16 cellular contexts compared by ENCODE assay signal in the genomic region with DNA sequence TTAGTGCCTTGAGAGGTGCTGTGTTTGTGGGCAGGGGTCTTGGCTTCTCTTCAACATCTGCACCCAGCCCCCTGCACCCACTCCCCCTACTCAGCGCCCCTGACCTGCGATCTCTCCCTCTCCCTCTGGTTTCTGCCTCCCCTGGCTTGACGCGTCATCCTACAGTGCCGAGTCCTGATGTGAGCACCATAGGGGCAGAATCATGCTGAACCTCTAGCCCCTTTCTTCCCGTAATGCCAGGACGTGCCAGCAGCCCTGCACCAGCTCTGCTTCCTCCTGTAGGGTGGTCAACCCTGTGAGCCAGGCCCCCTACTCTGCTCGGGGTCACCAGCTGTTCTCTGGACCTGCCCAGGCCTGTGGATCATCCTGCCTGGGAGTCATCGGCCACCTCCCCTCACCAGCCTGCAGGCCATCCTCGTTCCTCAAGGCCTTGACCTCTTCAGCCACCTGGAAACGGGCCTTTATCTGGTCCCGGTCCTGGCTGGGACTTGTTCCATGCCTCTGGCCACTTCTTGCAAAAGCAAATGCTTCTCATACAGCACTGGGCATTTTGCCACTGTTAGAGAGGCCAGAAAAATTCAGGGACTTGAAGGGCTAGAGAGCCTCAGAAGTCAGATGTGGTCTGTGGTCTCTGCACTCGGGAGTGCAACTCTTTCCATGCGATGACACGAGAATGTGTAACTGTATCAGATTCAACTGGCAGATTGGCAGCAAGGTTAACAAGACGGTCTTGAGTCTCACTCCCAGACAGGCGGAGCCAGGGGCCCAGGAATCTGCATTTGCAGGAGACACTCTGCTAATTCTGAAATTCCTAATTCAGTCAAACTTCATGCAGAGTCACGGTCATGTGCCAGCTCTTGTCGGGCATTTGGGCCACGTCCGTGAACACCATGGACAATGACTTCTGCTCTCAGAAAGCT. TPM values are rescaled to one million over a fixed set of nuclear protein-coding genes. Genes with fewer than 3 reads are reported as not detected.
DNase-seq lines count a peak whose midpoint lies in the region; ATAC-seq and TF ChIP-seq lines count a peak whose summit lies in the region.
"Had no signal": no experiment of that assay in that cellular context is flagged by ENCODE, and none has a peak within 500 bp of the region (broad histone marks: within the 10 kb centered on the region; RNA-seq: fewer than 3 reads in every experiment).

No MANE protein-coding gene starts in this region.

- TF ChIP-seq CTCF in fibroblast of villous mesenchyme (IDR thresholded peaks at IDR 0.05; ENCODE audit: insufficient read depth, low read depth, low read length) (no peak), nephron (IDR thresholded peaks at IDR 0.05; ENCODE audit: unreplicated experiment in 3 of 3) (no peak)

- H3K27ac Mint-ChIP-seq in stimulated activated naive CD8-positive, alpha-beta T cell treated with anti-CD3 and anti-CD28 coated beads, Interleukin-15, amount 100 ng/mL, for 72 hours: peak overlapping the region; percentile 1 to 34
- H3K27ac Mint-ChIP-seq in nephron: peak overlapping the region in 2 of 3 experiments; percentile 12 to 36
- H3K27ac Mint-ChIP-seq: endodermal cell had no signal

- H3K4me1 Mint-ChIP-seq in stimulated activated naive CD8-positive, alpha-beta T cell treated with anti-CD3 and anti-CD28 coated beads, Interleukin-15, amount 100 ng/mL, for 72 hours: no peaks in the 10 kb centered on the region
- H3K4me1 Mint-ChIP-seq in nephron: peaks cover 24% of the 10 kb centered on the region

- DNase-seq in stimulated activated naive CD8-positive, alpha-beta T cell treated with anti-CD3 and anti-CD28 coated beads, Interleukin-15, amount 100 ng/mL, for 72 hours: no peak
- DNase-seq in stimulated activated naive CD8-positive, alpha-beta T cell treated with anti-CD3 and anti-CD28 coated beads, Interleukin-15, Interleukin-2, amounts not matched to agents 100 U/mL and 50 U/mL, for 24 hours: no peak
- DNase-seq in fibroblast of villous mesenchyme (ENCODE audit: low read depth) (peak; percentile 12), RPMI8226 (no peak), H4 (ENCODE audit: low spot score) (no peak), KG1 (lab: John Stamatoyannopoulos, UW) (no peak)
- DNase-seq: ACHN, DMS153, endodermal cell, NCI-H524 treated with DMSO at 0.1 percent for 48 hours, SIG-M5, small intestine had no signal

- H3K4me3 Mint-ChIP-seq in stimulated activated naive CD8-positive, alpha-beta T cell treated with anti-CD3 and anti-CD28 coated beads, Interleukin-15, amount 100 ng/mL, for 72 hours: no peak overlapping the region
- no peak overlapping the region for H3K4me3 Mint-ChIP-seq in nephron
- H3K4me3 Mint-ChIP-seq: endodermal cell had no signal

- no peaks in the 10 kb centered on the region for H3K36me3 Mint-ChIP-seq in nephron (ENCODE audit: low read depth)

- peaks cover 8% of the 10 kb centered on the region for H3K27me3 Mint-ChIP-seq in stimulated activated naive CD8-positive, alpha-beta T cell treated with anti-CD3 and anti-CD28 coated beads, Interleukin-15, amount 100 ng/mL, for 72 hours
- H3K27me3 Mint-ChIP-seq in nephron (ENCODE audit: low read depth): peaks cover 3% of the 10 kb centered on the region

- no peak for ATAC-seq in stimulated activated naive CD8-positive, alpha-beta T cell treated with anti-CD3 and anti-CD28 coated beads, Interleukin-15, amount 100 ng/mL, for 72 hours
- no peak for ATAC-seq in stimulated activated naive CD8-positive, alpha-beta T cell treated with anti-CD3 and anti-CD28 coated beads, Interleukin-15, Interleukin-2, amounts not matched to agents 100 U/mL and 50 U/mL, for 24 hours
- no peak for ATAC-seq in HG02885 (IDR thresholded peaks at IDR 0.05; ENCODE audit: poor library complexity, unreplicated experiment)
- ATAC-seq: GM12878 had no signal

- H3K4me3 ChIP-seq in fibroblast of villous mesenchyme (ENCODE audit: low read depth, low read length): no peak overlapping the region
- H3K4me3 ChIP-seq: GM12878 had no signal

- no peaks in the 10 kb centered on the region for H3K9me3 Mint-ChIP-seq in stimulated activated naive CD8-positive, alpha-beta T cell treated with anti-CD3 and anti-CD28 coated beads, Interleukin-15, amount 100 ng/mL, for 72 hours
- no peaks in the 10 kb centered on the region for H3K9me3 Mint-ChIP-seq in nephron

RNA-seq across cellular contexts. Expression of a gene that starts 16.7 kb away (rescaled TPM):
- 0.32 and 0.43 TPM in 2 replicates for total RNA-seq in fibroblast of villous mesenchyme
- 1.1 and 1.6 TPM in 2 replicates for total RNA-seq in H4 (2014; rRNA removed; shearing (Covaris generic))

RNA-seq across cellular contexts. Expression of a gene that starts 20.8 kb away (rescaled TPM):
- total RNA-seq in fibroblast of villous mesenchyme: not detected in 2 replicates
- not detected in 2 replicates for total RNA-seq in H4 (2014; rRNA removed; shearing (Covaris generic))
- total RNA-seq: GM12878, ureter had no signal
